Comparison of ENCODE assay signal across 19 cellular contexts in the genomic region with DNA sequence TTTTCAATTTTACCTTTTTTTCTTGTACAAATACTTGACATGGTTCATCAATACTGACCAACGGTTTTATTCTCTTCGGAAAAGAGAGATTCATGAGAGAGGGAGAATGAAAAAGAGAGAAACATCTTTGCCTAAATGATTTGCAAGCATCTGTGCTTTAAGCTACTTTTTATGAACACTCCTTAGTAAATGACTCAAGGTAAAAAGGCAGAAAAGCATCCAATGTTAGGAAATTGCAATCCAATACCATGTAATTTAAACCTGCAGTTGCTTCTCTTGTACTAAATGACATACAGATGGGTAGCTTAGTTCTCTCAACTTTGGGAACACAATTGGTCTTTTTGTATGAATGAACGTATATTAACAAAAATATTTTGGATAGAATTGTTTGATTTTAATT. TPM values are rescaled to one million over a fixed set of nuclear protein-coding genes. Genes with fewer than 3 reads are reported as not detected.
"Had no signal": no experiment of that assay in that cellular context is flagged by ENCODE, and none has a peak within 500 bp of the region (broad histone marks: within the 10 kb centered on the region; RNA-seq: fewer than 3 reads in every experiment).

No MANE protein-coding gene starts in this region.

- H3K4me3 ChIP-seq: adrenal gland, esophagus muscularis mucosa, gastrocnemius medialis, spleen, testis had no signal

- H3K4me1 ChIP-seq: adrenal gland, testis had no signal

- H3K27ac ChIP-seq: adrenal gland, esophagus muscularis mucosa, gastrocnemius medialis, spleen, testis had no signal

- H3K36me3 ChIP-seq: adrenal gland, spleen had no signal

- H3K9me3 ChIP-seq: adrenal gland, esophagus muscularis mucosa, gastrocnemius medialis, spleen, testis had no signal

- DNase-seq: activated CD4-positive, alpha-beta T cell treated with anti-CD3 and anti-CD28 coated beads for 36 hours; activated CD4-positive, CD25-positive, alpha-beta regulatory T cell; activated CD8-positive, alpha-beta memory T cell treated with anti-CD3 and anti-CD28 coated beads, Interleukin-2, amount 10 ng/mL, durations not matched to agents 7 days and 5 days; activated CD8-positive, alpha-beta T cell treated with anti-CD3 and anti-CD28 coated beads, Interleukin-2, amount 10 ng/mL, durations not matched to agents 7 days and 5 days; activated effector memory CD4-positive, alpha-beta T cell treated with Interleukin-2 at 50 U/mL for 16 hours; activated naive CD4-positive, alpha-beta T cell treated with Interleukin-2 at 50 U/mL for 16 hours; adrenal gland; aorta; gastrocnemius medialis; glutamatergic neuron; midbrain; naive thymus-derived CD4-positive, alpha-beta T cell; posterior cingulate gyrus; right cardiac atrium; spleen; stimulated activated naive CD4-positive, alpha-beta T cell treated with Interleukin-2 at 50 U/mL for 16 hours; T-helper 1 cell; testis had no signal

- ATAC-seq: activated CD4-positive, alpha-beta T cell treated with anti-CD3 and anti-CD28 coated beads for 36 hours; activated CD8-positive, alpha-beta memory T cell treated with anti-CD3 and anti-CD28 coated beads, Interleukin-2, amount 10 ng/mL, durations not matched to agents 7 days and 5 days; activated CD8-positive, alpha-beta T cell treated with anti-CD3 and anti-CD28 coated beads, Interleukin-2, amount 10 ng/mL, durations not matched to agents 7 days and 5 days; gastrocnemius medialis; naive thymus-derived CD4-positive, alpha-beta T cell; right cardiac atrium had no signal

- H3K27me3 ChIP-seq: adrenal gland, esophagus muscularis mucosa, gastrocnemius medialis, spleen, testis had no signal

RNA-seq across cellular contexts. Expression of gene MSRB3, which starts 46.1 kb away (rescaled TPM):
- total RNA-seq: activated CD8-positive, alpha-beta memory T cell treated with anti-CD3 and anti-CD28 coated beads, Interleukin-2, amount 10 ng/mL, durations not matched to agents 7 days and 5 days; activated CD8-positive, alpha-beta T cell treated with anti-CD3 and anti-CD28 coated beads, Interleukin-2, amount 10 ng/mL, durations not matched to agents 7 days and 5 days had no signal
- polyA plus RNA-seq: naive thymus-derived CD4-positive, alpha-beta T cell had no signal
